9 cellular contexts compared by ENCODE assay signal in genomic region chr3:20811006-20811405, GRCh38.
"Had no signal": no experiment of that assay in that cellular context is flagged by ENCODE, and none has a peak within 500 bp of the region (broad histone marks: within the 10 kb centered on the region; RNA-seq: fewer than 3 reads in every experiment).

No MANE protein-coding gene starts in this region.

- H3K4me3 Mint-ChIP-seq: H9 had no signal

- H3K9me3 Mint-ChIP-seq: H9 had no signal

- H2AFZ ChIP-seq: GM23248 had no signal

- H3K9ac ChIP-seq: GM23248, KMS-11 had no signal

- H3K27ac ChIP-seq: GM23248, KMS-11 had no signal

- FAIRE-seq: H54, HTR-8/SVneo had no signal

- H3K27ac Mint-ChIP-seq: H9 had no signal

- H3K4me3 ChIP-seq: GM23248 had no signal

- DNase-seq: GOT3, H9, HCEC 1CT, Karpas-422, KBM-7 had no signal

- H3K4me2 ChIP-seq: KMS-11 had no signal
